Comparison of ENCODE assay signal across 8 cellular contexts in genomic region chr15:100338971-100339444, GRCh38. TPM values are rescaled to one million over a fixed set of nuclear protein-coding genes. Genes with fewer than 3 reads are reported as not detected.
DNase-seq lines count a peak whose midpoint lies in the region; ATAC-seq, FAIRE-seq and TF ChIP-seq lines count a peak whose summit lies in the region.

No MANE protein-coding gene starts in this region.

- no peak overlapping the region for H2BK15ac ChIP-seq in IMR-90 (ENCODE audit: low read depth, low read length)

- intact Hi-C loops in IMR-90 (cut with micrococcal nuclease): no loop called here
- intact Hi-C loops in GM12878 (cut with micrococcal nuclease; ENCODE audit: unreplicated experiment): no loop called here

- H2AK5ac ChIP-seq in IMR-90 (ENCODE audit: low read depth, low read length): no peak overlapping the region

- H3K4me2 ChIP-seq in IMR-90 (ENCODE audit: low read depth, low read length): no peak overlapping the region
- no peak overlapping the region for H3K4me2 ChIP-seq in GM12878 (ENCODE audit: control insufficient read depth, insufficient read depth)
- H3K4me2 ChIP-seq in smooth muscle cell: no peak overlapping the region

- H2AK9ac ChIP-seq in IMR-90 (replicated peaks; ENCODE audit: low read depth, low read length, poor library complexity): no peak overlapping the region

- no CpG with 5 or more reads among the region's 10 CpGs for WGBS in IMR-90 (ENCODE audit: extremely low coverage in 2 of 2, insufficient read length in 1 of 2), 2 experiments
- WGBS in GM12878 (ENCODE audit: insufficient coverage, insufficient replicate concordance, low lambda C conversion rate, missing lambda C conversion rate): 17% methylated on average over 10 of the region's 10 CpGs
- 13% methylated on average over 10 of the region's 10 CpGs for WGBS in smooth muscle cell (ENCODE audit: low lambda C conversion rate)

- H3K79me1 ChIP-seq in IMR-90 (ENCODE audit: low read depth in 1 of 2, low read length in 2 of 2): no peaks in the 10 kb centered on the region

- H3K9ac ChIP-seq in IMR-90 (ENCODE audit: low read depth, low read length) (no peak overlapping the region), GM12878 (ENCODE audit: control insufficient read depth, insufficient read depth, low read length) (no peak overlapping the region), smooth muscle cell (ENCODE audit: low read depth) (no peak overlapping the region)

- no peaks in the 10 kb centered on the region for H4K20me1 ChIP-seq in IMR-90 (ENCODE audit: insufficient read depth, low read length)
- H4K20me1 ChIP-seq in GM12878 (ENCODE audit: control insufficient read depth, insufficient read depth): no peaks in the 10 kb centered on the region
- no peaks in the 10 kb centered on the region for H4K20me1 ChIP-seq in smooth muscle cell (ENCODE audit: low read depth)

- no peaks in the 10 kb centered on the region for H3K9me1 ChIP-seq in IMR-90 (ENCODE audit: insufficient read depth, low read length)

- no peak overlapping the region for H2BK5ac ChIP-seq in IMR-90 (ENCODE audit: low read depth, low read length, poor library complexity, severe bottlenecking)

- no peak overlapping the region for H2BK120ac ChIP-seq in IMR-90 (ENCODE audit: low read depth, low read length)

- RAD21 ChIA-PET in GM12878 (lab: Charles Lee; ENCODE audit: unreplicated experiment): interaction anchor here (0.8 to 2.1 kb wide), 2 partner anchors 407 to 411 kb away, joined by 3 to 6 read pairs; no protein-coding TSS in a partner anchor

- peak; percentile 81 for DNase-seq in ELF-1 (ENCODE audit: low read depth, low spot score)
- peak; percentile 24 for DNase-seq in IMR-90
- DNase-seq in GM12878 (ENCODE audit: low read depth, low spot score): no peak
- peak; percentile 59 for DNase-seq in iPS DF 19.7 (ENCODE audit: low read depth, low spot score)
- DNase-seq in smooth muscle cell (lab: John Stamatoyannopoulos, UW; ENCODE audit: unreplicated experiment): no peak
- DNase-seq in RCC 7860 (ENCODE audit: low spot score): no peak

- BruUV-seq in IMR-90 (replicated peaks; lab: Mats Ljungman, UMichigan) (no TSS peak), GM12878 (replicated peaks; lab: Mats Ljungman, UMichigan) (no TSS peak)

- CTCF ChIA-PET in IMR-90 (lab: Yijun Ruan, JAX) (interaction anchor here (1.6 kb wide), 1 partner anchor 11 kb away, joined by 8 read pairs; no protein-coding TSS in a partner anchor), GM12878 (lab: Yijun Ruan, JAX) (interaction anchor here (1.1 to 3.3 kb wide), 5 partner anchors 11 to 410 kb away, joined by 3 to 17 read pairs (median 4); no protein-coding TSS in a partner anchor)

- H3K27ac ChIP-seq in IMR-90 (ENCODE audit: insufficient read depth, low read length) (no peak overlapping the region), GM12878 (ENCODE audit: control insufficient read depth, insufficient read depth) (no peak overlapping the region), smooth muscle cell (ENCODE audit: low read depth) (no peak overlapping the region)

- no peaks in the 10 kb centered on the region for H3K36me3 ChIP-seq in IMR-90 (ENCODE audit: control insufficient read depth, insufficient read depth, low read length)
- H3K36me3 ChIP-seq in GM12878 (ENCODE audit: control insufficient read depth in 2 of 2, insufficient read depth in 2 of 2, low read length in 1 of 2): no peaks in the 10 kb centered on the region
- no peaks in the 10 kb centered on the region for H3K36me3 ChIP-seq in smooth muscle cell (ENCODE audit: low read depth)

- no peak for ATAC-seq in IMR-90 (ENCODE audit: low read depth)
- peak; percentile 41; the same call in 1 of the 3 replicates for ATAC-seq in SK-N-SH treated with all-trans-retinoic acid at 6 μM for 48 hours
- 0 out of 3 replicates have a peak, but pooled peaks have one; percentile 37 for ATAC-seq in GM12878
- no peak for ATAC-seq in GM18873 (IDR thresholded peaks at IDR 0.05; ENCODE audit: low FRiP score, unreplicated experiment)

- in situ Hi-C loops in IMR-90 (cut with MboI; ENCODE audit: low sequenced_read_pairs) (no loop called here), GM12878 (cut with MboI) (no loop called here)

- TF ChIP-seq POLR2A in IMR-90 (IDR thresholded peaks at IDR 0.05; ENCODE audit: low read depth, low read length) (no peak), GM12878 (IDR thresholded peaks at IDR 0.05; ENCODE audit: low read depth, low read length) (no peak)

- TF ChIP-seq CTCF in IMR-90 (conservative IDR thresholded peaks at IDR 0.05; ENCODE audit: low read depth, low read length) (peak; percentile 32), GM12878 (IDR thresholded peaks at IDR 0.05 in 2 of 3, conservative IDR thresholded peaks at IDR 0.05 in 1 of 3; ENCODE audit: control insufficient read depth in 2 of 3, extremely low read depth in 1 of 3, insufficient read depth in 1 of 3, low read depth in 3 of 3, low read length in 3 of 3) (peak; percentile 34 to 40 (median 37); a peak in 4 of 6 replicates), smooth muscle cell (IDR thresholded peaks at IDR 0.05; ENCODE audit: borderline replicate concordance, insufficient read depth, poor library complexity, severe bottlenecking) (peak; percentile 76)

- SMC1A ChIA-PET in GM12878 (lab: Charles Lee; ENCODE audit: uncharacterized antibody, unreplicated experiment): no interaction called here

- peaks cover 8% of the 10 kb centered on the region for H3K27me3 ChIP-seq in IMR-90 (ENCODE audit: control insufficient read depth, insufficient read depth, low read length)
- peaks cover 0 to 3% of the 10 kb centered on the region in 2 experiments; a peak in 1 of 4 replicates for H3K27me3 ChIP-seq in GM12878 (replicated peaks in 1 of 2; ENCODE audit: control insufficient read depth in 2 of 2, insufficient read depth in 2 of 2, low read length in 1 of 2)
- H3K27me3 ChIP-seq in smooth muscle cell (ENCODE audit: low read depth): peaks cover 19% of the 10 kb centered on the region

- H3K56ac ChIP-seq in IMR-90 (ENCODE audit: extremely low read depth, insufficient read depth, low read length): no peak overlapping the region

- H3K4me1 ChIP-seq in IMR-90 (ENCODE audit: control insufficient read depth, insufficient read depth, low read length) (no peaks in the 10 kb centered on the region), GM12878 (ENCODE audit: control insufficient read depth, insufficient read depth, low read length) (no peaks in the 10 kb centered on the region), smooth muscle cell (ENCODE audit: low read depth) (peaks cover 5% of the 10 kb centered on the region)

- dilution Hi-C loops in IMR-90 (cut with HindIII; ENCODE audit: low sequenced_read_pairs, unreplicated experiment): no loop called here

- TF ChIP-seq RAD21 in IMR-90 (IDR thresholded peaks at IDR 0.05; ENCODE audit: low read length) (peak; percentile 38), GM12878 (IDR thresholded peaks at IDR 0.05; ENCODE audit: insufficient read depth, low read depth, low read length) (peak; percentile 49)

- POLR2A ChIA-PET in IMR-90 (lab: Charles Lee; ENCODE audit: unreplicated experiment) (no interaction called here), GM12878 (lab: Charles Lee) (interaction anchor here (1.4 kb wide), 1 partner anchor 410 kb away, joined by 3 read pairs; no protein-coding TSS in a partner anchor)

- no peak overlapping the region for H4K91ac ChIP-seq in IMR-90 (ENCODE audit: insufficient read depth, low read depth, low read length)

- H4K8ac ChIP-seq in IMR-90 (ENCODE audit: low read depth in 2 of 2, low read length in 2 of 2): no peak overlapping the region

- H4K5ac ChIP-seq in IMR-90 (ENCODE audit: low read depth, low read length): no peak overlapping the region

- no peak overlapping the region for H3K18ac ChIP-seq in IMR-90 (ENCODE audit: low read depth, low read length)

- H2AFZ ChIP-seq in IMR-90 (replicated peaks; ENCODE audit: low read length, poor library complexity): no peak overlapping the region
- H2AFZ ChIP-seq in GM12878 (ENCODE audit: control insufficient read depth, low read depth, low read length): no peak overlapping the region
- no peak overlapping the region for H2AFZ ChIP-seq in smooth muscle cell (ENCODE audit: low read depth)

- H2BK20ac ChIP-seq in IMR-90 (ENCODE audit: low read depth, low read length): no peak overlapping the region

- peaks cover 7% of the 10 kb centered on the region for H3F3A ChIP-seq in smooth muscle cell (ENCODE audit: low read depth)

- no peak for TF ChIP-seq EP300 in GM12878 (IDR thresholded peaks at IDR 0.05; ENCODE audit: borderline replicate concordance in 1 of 2, control insufficient read depth in 1 of 2, low read depth in 2 of 2, low read length in 2 of 2)

- H3K14ac ChIP-seq in IMR-90 (replicated peaks; ENCODE audit: low read depth, low read length): no peak overlapping the region

- H3K9me3 ChIP-seq in IMR-90 (ENCODE audit: control insufficient read depth, insufficient read depth, low read length) (peaks cover 3% of the 10 kb centered on the region; the same call in 1 of the 2 replicates), GM12878 (replicated peaks; ENCODE audit: control insufficient read depth, insufficient read depth, low read length) (no peaks in the 10 kb centered on the region; the same call in 2 of the 3 replicates), smooth muscle cell (replicated peaks; ENCODE audit: low read depth) (no peaks in the 10 kb centered on the region)

- H3K4ac ChIP-seq in IMR-90 (ENCODE audit: low read depth, low read length): no peak overlapping the region

- H3K79me2 ChIP-seq in GM12878 (ENCODE audit: control insufficient read depth, insufficient read depth, low read length): no peaks in the 10 kb centered on the region
- no peaks in the 10 kb centered on the region for H3K79me2 ChIP-seq in smooth muscle cell (ENCODE audit: low read depth)

- no peak overlapping the region for H3K23ac ChIP-seq in IMR-90 (ENCODE audit: low read depth, low read length)

- FAIRE-seq in GM12878 (lab: Jason Lieb, UNC) (no peak), RCC 7860 (lab: Jason Lieb, UNC) (no peak)

- H3K4me3 ChIP-seq in IMR-90 (ENCODE audit: insufficient read depth, low read depth, low read length) (no peak overlapping the region), GM12878 (no peak overlapping the region), smooth muscle cell (no peak overlapping the region)

RNA-seq across cellular contexts. Expression of gene ADAMTS17, which starts 2.8 kb away (rescaled TPM):
- 0.28 TPM in 1 of 2 replicates, not detected in the other for total RNA-seq in IMR-90 (2012; rRNA removed)
- polyA plus RNA-seq in IMR-90 (2012; rRNA removed): 0.03 and 0.09 TPM in 2 replicates
- polyA plus RNA-seq in IMR-90 (2012; cell fraction: cytosol; rRNA removed): 0.01 and 0.02 TPM in 2 replicates
- 0.03 and 0.06 TPM in 2 replicates for polyA plus RNA-seq in IMR-90 (2012; cell fraction: nucleus; rRNA removed; ENCODE audit: low replicate concordance)
- not detected in 2 replicates for total RNA-seq in GM12878 (2013; cell fraction: nucleolus; rRNA removed)
- total RNA-seq in GM12878 (2014; rRNA removed): under 0.01 and 0.06 TPM in 2 replicates
- 0.09 TPM in 1 of 2 replicates, not detected in the other for total RNA-seq in GM12878 (2014; rRNA removed; fragmentation: Illumina TruSeq; extraction: Trizol)
- 0.15 TPM in 1 of 2 replicates, not detected in the other for total RNA-seq in GM12878 (2021)
- 0.10 TPM for polyA plus RNA-seq in GM12878 (2011; ENCODE audit: low read depth)
- 0.22 and 0.50 TPM in 2 replicates for polyA plus RNA-seq in GM12878 (2011; rRNA removed)
- 0.28 TPM in 2 replicates for polyA plus RNA-seq in GM12878 (2011; cell fraction: cytosol; rRNA removed)
- 1.3 and 1.4 TPM in 2 replicates for polyA plus RNA-seq in GM12878 (2011; cell fraction: nucleus; rRNA removed)
- 0.18 and 0.22 TPM in 2 replicates for polyA plus RNA-seq in GM12878 (2012)
- 0.06 and 0.10 TPM in 2 replicates for polyA plus RNA-seq in GM12878 (2014; fragmentation: Illumina TruSeq; extraction: Trizol)
- polyA plus RNA-seq in GM12878 (2014; fragmentation: Nextera tagmentation; extraction: Ambion mirVana): not detected
- 0.04 and 0.08 TPM in 2 replicates for polyA plus RNA-seq in GM12878 (2014; rRNA removed)
- polyA plus RNA-seq in GM12878 (2016; fragmentation: Nextera tagmentation; extraction: Ambion mirVana): not detected
- polyA minus RNA-seq in GM12878 (2011; rRNA and poly(A)+ RNA removed): 1.7 and 2.2 TPM in 2 replicates
- not detected in 2 replicates for polyA minus RNA-seq in GM12878 (2011; cell fraction: cytosol; rRNA and poly(A)+ RNA removed)
- polyA minus RNA-seq in GM12878 (2011; cell fraction: nucleus; rRNA and poly(A)+ RNA removed): 2.5 and 3.2 TPM in 2 replicates
- total RNA-seq in smooth muscle cell: 0.63 and 5.7 TPM in 2 replicates
- 3.1 and 4.5 TPM in 2 replicates for polyA plus RNA-seq in smooth muscle cell

Comparison
In these comparisons a context has a peak if more than half of its experiments do, and no peak if none do; other contexts are left out.
1. DNase-seq: peak in ELF-1 (single experiment), IMR-90 (single experiment) and iPS DF 19.7 (single experiment); none in GM12878 (single experiment), smooth muscle cell (single experiment) and RCC 7860 (single experiment).
2. ATAC-seq: peak in SK-N-SH treated with all-trans-retinoic acid at 6 μM for 48 hours (single experiment) and GM12878 (single experiment); none in IMR-90 (single experiment) and GM18873 (single experiment).
3. Peak in every context shown above with its lines, with median percentiles within 50 percentile points of each other: CTCF ChIP-seq.